In the genomic region with DNA sequence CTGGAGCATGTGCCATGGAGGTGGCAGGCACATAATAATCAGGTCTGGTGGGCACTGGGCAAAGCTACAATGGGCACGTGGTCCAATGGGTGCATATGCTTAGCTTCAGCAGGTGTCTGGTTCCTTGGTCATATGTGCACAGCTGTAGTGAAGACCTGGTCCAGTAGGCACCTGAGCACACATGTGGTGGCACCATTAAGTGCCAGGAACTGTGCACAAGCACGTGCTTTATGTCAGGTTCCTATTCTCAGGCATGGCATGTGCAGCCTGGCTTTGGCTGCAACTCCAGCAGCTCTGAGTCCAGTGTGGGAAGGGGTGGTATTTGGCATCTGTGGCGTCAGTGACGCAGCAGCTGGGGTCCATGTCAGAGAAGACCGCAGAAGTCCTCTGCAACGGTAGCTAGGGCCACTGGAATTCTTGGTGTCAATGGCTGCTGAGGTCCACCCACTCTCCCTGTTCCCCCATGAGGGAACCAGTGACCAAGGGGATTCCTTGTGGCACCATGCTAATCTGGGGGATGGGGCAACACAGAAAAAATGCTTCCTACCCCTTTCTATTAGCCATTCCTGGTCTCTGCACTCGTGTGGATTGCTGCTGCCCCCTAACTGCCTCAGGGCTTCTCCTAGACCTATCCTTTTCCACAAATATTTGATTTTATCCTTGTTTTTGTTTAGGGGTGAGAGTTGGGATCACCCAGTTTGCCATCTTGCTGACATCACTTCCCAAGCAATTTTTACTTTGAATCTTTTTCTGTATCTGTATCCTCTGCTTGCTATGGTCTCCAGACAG, we compare ENCODE assay signal across 14 cellular contexts.
DNase-seq lines count a peak whose midpoint lies in the region; ATAC-seq and TF ChIP-seq lines count a peak whose summit lies in the region.
"Had no signal": no experiment of that assay in that cellular context is flagged by ENCODE, and none has a peak within 500 bp of the region (broad histone marks: within the 10 kb centered on the region; RNA-seq: fewer than 3 reads in every experiment).

No MANE protein-coding gene starts in this region.

- H3K27ac ChIP-seq in MM.1S (ENCODE audit: low read length) (no peak overlapping the region), upper lobe of right lung (no peak overlapping the region)
- H3K27ac ChIP-seq: A549, C4-2B had no signal

- no peaks in the 10 kb centered on the region for H3F3A ChIP-seq in MM.1S (ENCODE audit: insufficient read depth, low read length)

- intact Hi-C loops in upper lobe of right lung (cut with DNase I): no loop called here

- DNase-seq in H7 (peak; percentile 13), MM.1S (no peak), iPS-NIHi7 (ENCODE audit: extremely low spot score) (peak; percentile 24), upper lobe of right lung (no peak), NCI-H187 treated with DMSO at 0.1 percent for 48 hours (lab: John Stamatoyannopoulos, UW) (no peak), NCI-H1694 (lab: John Stamatoyannopoulos, UW) (no peak)
- DNase-seq: BE2C; CD4-positive, alpha-beta memory T cell; DMS79; H9; HFFc6 had no signal

- H3K4me3 ChIP-seq in H7 (ENCODE audit: insufficient read depth, low read depth, low read length): no peak overlapping the region
- H3K4me3 ChIP-seq in MM.1S (ENCODE audit: low read length): no peak overlapping the region
- H3K4me3 ChIP-seq in upper lobe of right lung: no peak overlapping the region
- H3K4me3 ChIP-seq: A549, GM12878 had no signal

- TF ChIP-seq CTCF in MM.1S (IDR thresholded peaks at IDR 0.05; ENCODE audit: low read length) (no peak), upper lobe of right lung (IDR thresholded peaks at IDR 0.05) (no peak)

- H3K36me3 ChIP-seq in H7 (replicated peaks; ENCODE audit: control insufficient read depth, insufficient read depth, low read length) (no peaks in the 10 kb centered on the region), MM.1S (replicated peaks; ENCODE audit: insufficient read depth, low read length) (no peaks in the 10 kb centered on the region), upper lobe of right lung (no peaks in the 10 kb centered on the region)
- H3K36me3 ChIP-seq: BE2C had no signal

- H3K27me3 ChIP-seq in H7 (ENCODE audit: control insufficient read depth, insufficient read depth, low read length) (no peaks in the 10 kb centered on the region), MM.1S (replicated peaks; ENCODE audit: insufficient read depth, low read length) (no peaks in the 10 kb centered on the region), upper lobe of right lung (no peaks in the 10 kb centered on the region)
- H3K27me3 ChIP-seq: BE2C had no signal

- 0 out of 2 replicates have a peak overlapping the region, but pooled peaks have one; percentile 6 for H2AFZ ChIP-seq in MM.1S (ENCODE audit: low read length)

- H3K9ac ChIP-seq in MM.1S (ENCODE audit: low read length): no peak overlapping the region

- H3K9me2 ChIP-seq in MM.1S (replicated peaks; ENCODE audit: insufficient read depth, low read length): 0 out of 2 replicates have a peak, but pooled peaks cover 4% of the 10 kb centered on the region

- ATAC-seq in upper lobe of right lung: peak; percentile 31
- ATAC-seq: A549, GM12878 had no signal

- H3K4me1 ChIP-seq in MM.1S (ENCODE audit: low read length) (no peaks in the 10 kb centered on the region), upper lobe of right lung (no peaks in the 10 kb centered on the region)
- H3K4me1 ChIP-seq: A549, BE2C had no signal

- H3K9me3 ChIP-seq in MM.1S (replicated peaks; ENCODE audit: insufficient read depth, low read length) (no peaks in the 10 kb centered on the region), upper lobe of right lung (no peaks in the 10 kb centered on the region)
- H3K9me3 ChIP-seq: A549, BE2C had no signal

- H3K4me2 ChIP-seq in MM.1S (ENCODE audit: low read depth, low read length): no peak overlapping the region
- H3K4me2 ChIP-seq: A549 had no signal

- no peaks in the 10 kb centered on the region for H4K20me1 ChIP-seq in MM.1S (ENCODE audit: insufficient read depth, low read length)

- H3K79me2 ChIP-seq in MM.1S (ENCODE audit: low read length): no peaks in the 10 kb centered on the region

Comparison
In these comparisons a context has a peak if more than half of its experiments do, and no peak if none do; other contexts are left out.
1. DNase-seq: peak in H7 (single experiment) and iPS-NIHi7 (single experiment); none in MM.1S (single experiment), upper lobe of right lung (single experiment), NCI-H187 treated with DMSO at 0.1 percent for 48 hours (single experiment) and NCI-H1694 (single experiment).